In the genomic region with DNA sequence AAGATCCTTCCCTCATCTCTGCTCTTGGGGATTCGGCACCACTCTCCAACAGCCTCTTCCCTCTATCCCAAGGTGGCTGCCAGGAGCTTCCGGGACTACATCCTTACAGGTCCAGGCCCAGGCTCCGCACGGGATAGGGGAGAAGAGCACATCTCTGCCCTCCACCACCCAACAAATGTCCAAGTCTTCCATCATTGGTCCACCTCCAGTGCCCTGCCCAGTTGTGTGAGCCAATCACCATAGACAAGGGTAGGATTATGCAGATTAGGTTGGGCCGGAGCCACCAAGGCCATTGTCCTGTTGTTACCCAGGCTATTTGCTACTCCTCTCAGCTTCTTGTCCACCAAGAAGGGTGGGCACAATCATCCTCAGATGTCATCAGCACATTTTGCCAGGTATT, we compare ENCODE assay signal across 29 cellular contexts. TPM values are rescaled to one million over a fixed set of nuclear protein-coding genes. Genes with fewer than 3 reads are reported as not detected.
DNase-seq lines count a peak whose midpoint lies in the region; ATAC-seq, FAIRE-seq and TF ChIP-seq lines count a peak whose summit lies in the region.
"Had no signal": no experiment of that assay in that cellular context is flagged by ENCODE, and none has a peak within 500 bp of the region (broad histone marks: within the 10 kb centered on the region; RNA-seq: fewer than 3 reads in every experiment).

No MANE protein-coding gene starts in this region.

- H3K36me3 Mint-ChIP-seq in GM23338 (ENCODE audit: low read depth) (no peaks in the 10 kb centered on the region), nephron (ENCODE audit: low read depth) (no peaks in the 10 kb centered on the region), chondrocyte (ENCODE audit: low read depth) (no peaks in the 10 kb centered on the region)
- H3K36me3 Mint-ChIP-seq: CD4-positive, CD25-positive, alpha-beta regulatory T cell; mesothelial cell of epicardium; naive thymus-derived CD4-positive, alpha-beta T cell; stimulated activated effector memory CD8-positive, alpha-beta T cell treated with anti-CD3 and anti-CD28 coated beads, Interleukin-12 subunit alpha, Interleukin-12 subunit beta, amount 100 ng/mL, for 72 hours; type B pancreatic cell had no signal

- no peaks in the 10 kb centered on the region for H3K79me2 ChIP-seq in GM23338 (replicated peaks; ENCODE audit: insufficient read depth)
- H3K79me2 ChIP-seq in K562 (ENCODE audit: control insufficient read depth, insufficient read depth, low read length): no peaks in the 10 kb centered on the region

- H3K27me3 Mint-ChIP-seq in GM23338 (ENCODE audit: insufficient read depth, low read depth, poor library complexity): peaks cover 23% of the 10 kb centered on the region
- H3K27me3 Mint-ChIP-seq in nephron (ENCODE audit: low read depth): peaks cover 92% of the 10 kb centered on the region
- peaks cover 66% of the 10 kb centered on the region for H3K27me3 Mint-ChIP-seq in chondrocyte (ENCODE audit: low read depth)

- H2AFZ ChIP-seq in GM23338 (no peak overlapping the region), K562 (ENCODE audit: low read depth, low read length) (no peak overlapping the region)

- H3K4me2 ChIP-seq in GM23338 (no peak overlapping the region), K562 (ENCODE audit: insufficient read depth, low read length) (no peak overlapping the region)
- H3K4me2 ChIP-seq: A549 had no signal

- WGBS in K562 (ENCODE audit: insufficient coverage, low coverage, missing lambda C conversion rate): 11% methylated on average over 5 of the region's 5 CpGs

- H3K4me1 Mint-ChIP-seq in GM23338 (peaks cover 40% of the 10 kb centered on the region), nephron (peaks cover 4% of the 10 kb centered on the region), chondrocyte (ENCODE audit: low read depth) (peaks cover 8% of the 10 kb centered on the region)

- H4K20me1 ChIP-seq in GM23338 (replicated peaks; ENCODE audit: insufficient read depth) (no peaks in the 10 kb centered on the region; the same call in 1 of the 2 replicates), K562 (replicated peaks; ENCODE audit: control insufficient read depth, insufficient read depth, low read length) (peaks cover 13% of the 10 kb centered on the region; the same call in 1 of the 2 replicates)

- H3K9ac ChIP-seq in K562 (ENCODE audit: insufficient read depth in 1 of 2, low read depth in 2 of 2, low read length in 2 of 2): no peak overlapping the region

- H3K27ac ChIP-seq in GM23338 (ENCODE audit: low read depth): no peak overlapping the region
- H3K27ac ChIP-seq in K562 (ENCODE audit: extremely low read depth, low read depth, low read length): no peak overlapping the region
- H3K27ac ChIP-seq: A549, ascending aorta, ovary, SJSA1 had no signal

- H3K27ac Mint-ChIP-seq in GM23338 (no peak overlapping the region), nephron (no peak overlapping the region), chondrocyte (ENCODE audit: unreplicated experiment) (no peak overlapping the region)
- H3K27ac Mint-ChIP-seq: activated B cell treated with CpG ODN at 0.5 μM for 24 hours; CD4-positive, CD25-positive, alpha-beta regulatory T cell; mesothelial cell of epicardium; stimulated activated effector memory CD8-positive, alpha-beta T cell treated with anti-CD3 and anti-CD28 coated beads, Interleukin-12 subunit alpha, Interleukin-12 subunit beta, amount 100 ng/mL, for 72 hours; type B pancreatic cell had no signal

- peaks cover 6% of the 10 kb centered on the region; the same call in 1 of the 2 replicates for H3K27me3 ChIP-seq in GM23338 (ENCODE audit: insufficient read depth)
- peaks cover 45 to 88% of the 10 kb centered on the region in 2 experiments for H3K27me3 ChIP-seq in K562 (ENCODE audit: control insufficient read depth in 2 of 2, insufficient read depth in 2 of 2, low read length in 2 of 2)
- H3K27me3 ChIP-seq: ovary had no signal

- CTCF ChIA-PET in K562 (lab: Yijun Ruan, JAX; ENCODE audit: low intra/inter-chr PET ratio): no interaction called here

- H3K9me3 Mint-ChIP-seq in GM23338: no peaks in the 10 kb centered on the region
- no peaks in the 10 kb centered on the region for H3K9me3 Mint-ChIP-seq in nephron
- H3K9me3 Mint-ChIP-seq in chondrocyte (ENCODE audit: low read depth): no peaks in the 10 kb centered on the region
- H3K9me3 Mint-ChIP-seq: activated B cell treated with CpG ODN at 0.5 μM for 24 hours; effector memory CD8-positive, alpha-beta T cell; mesothelial cell of epicardium; stimulated activated effector memory CD8-positive, alpha-beta T cell treated with anti-CD3 and anti-CD28 coated beads, Interleukin-12 subunit alpha, Interleukin-12 subunit beta, amount 100 ng/mL, for 72 hours; type B pancreatic cell had no signal

- FAIRE-seq in K562 (lab: Jason Lieb, UNC): peak; percentile 63
- FAIRE-seq: A549, keratinocyte had no signal

- H3F3A ChIP-seq in GM23338 (replicated peaks; ENCODE audit: low read depth): no peaks in the 10 kb centered on the region

- no peaks in the 10 kb centered on the region for H3K9me2 ChIP-seq in GM23338 (ENCODE audit: insufficient read depth)

- intact Hi-C loops in K562 (cut with micrococcal nuclease): loop anchor here (5.0 kb wide), 1 partner anchor 278 kb away; no protein-coding TSS in a partner anchor

- no peak for TF ChIP-seq RAD21 in K562 (CRISPR knock-in tag; conservative IDR thresholded peaks at IDR 0.05 in 1 of 2, IDR thresholded peaks at IDR 0.05 in 1 of 2)

- H3K4me1 ChIP-seq in GM23338 (ENCODE audit: insufficient read depth) (peaks cover 10% of the 10 kb centered on the region), K562 (replicated peaks in 1 of 2; ENCODE audit: control insufficient read depth in 2 of 2, insufficient read depth in 2 of 2, low read length in 2 of 2) (peaks cover 0 to 28% of the 10 kb centered on the region in 2 experiments; a peak in 2 of 5 replicates)
- H3K4me1 ChIP-seq: ascending aorta had no signal

- ATAC-seq in GM23338 (peak; percentile 2; the same call in 2 of the 3 replicates), K562 (peak; percentile 85)
- ATAC-seq: A549; naive thymus-derived CD4-positive, alpha-beta T cell; stimulated activated effector memory CD8-positive, alpha-beta T cell treated with anti-CD3 and anti-CD28 coated beads, Interleukin-12 subunit alpha, Interleukin-12 subunit beta, amount 100 ng/mL, for 72 hours had no signal

- POLR2A ChIA-PET in K562 (lab: Yijun Ruan, JAX): no interaction called here

- no peak for TF ChIP-seq POLR2A in K562 (conservative IDR thresholded peaks at IDR 0.05)

- in situ Hi-C loops in K562 (cut with MboI): no loop called here
- in situ Hi-C loops in KBM-7 (cut with MboI; ENCODE audit: low pct_unique_long_range_greater_than_20kb, low sequenced_read_pairs): no loop called here

- DNase-seq in NCI-H82 (lab: John Stamatoyannopoulos, UW) (peak; percentile 51), NCI-H82 treated with DMSO at 0.1 percent for 48 hours (lab: John Stamatoyannopoulos, UW; ENCODE audit: unreplicated experiment) (no peak), GM23338 (ENCODE audit: low spot score) (peak; percentile 32), K562 (ENCODE audit: extremely low read depth in 1 of 4, low spot score in 3 of 4) (peak; percentile 25 to 71 (median 68)), KBM-7 (no peak), chondrocyte (ENCODE audit: low spot score) (no peak), GM03348 (ENCODE audit: low spot score) (no peak)
- DNase-seq: activated B cell treated with CpG ODN at 0.5 μM for 24 hours; activated CD4-positive, alpha-beta T cell treated with anti-CD3 and anti-CD28 coated beads, Interleukin-2, amount 50 U/mL, for 1 hour; activated effector memory CD4-positive, alpha-beta T cell treated with Interleukin-2 at 50 U/mL for 16 hours; activated T-cell treated with anti-CD3 and anti-CD28 coated beads, Interleukin-2, amount 50 U/mL, for 1 hour; CD4-positive, CD25-positive, alpha-beta regulatory T cell; cortex of kidney; effector memory CD8-positive, alpha-beta T cell; naive thymus-derived CD4-positive, alpha-beta T cell; NCI-H1048; NCI-H446 treated with DMSO at 0.1 percent for 48 hours; NCI-H774; ovary; T1000 had no signal

- H3K36me3 ChIP-seq in GM23338 (ENCODE audit: insufficient read depth) (no peaks in the 10 kb centered on the region), K562 (ENCODE audit: control insufficient read depth, insufficient read depth, low read length) (no peaks in the 10 kb centered on the region)
- H3K36me3 ChIP-seq: ascending aorta, ovary, SJSA1 had no signal

- H3K9me3 ChIP-seq in K562 (replicated peaks; ENCODE audit: control insufficient read depth, insufficient read depth, low read depth, low read length): no peaks in the 10 kb centered on the region
- H3K9me3 ChIP-seq: A549, ascending aorta, ovary, SJSA1 had no signal

- no peaks in the 10 kb centered on the region for H3K9me1 ChIP-seq in K562 (ENCODE audit: control insufficient read depth, insufficient read depth, low read length)

- H3K4me3 ChIP-seq in GM23338: no peak overlapping the region
- H3K4me3 ChIP-seq in K562: no peak overlapping the region
- H3K4me3 ChIP-seq: A549, ascending aorta, ovary, SJSA1 had no signal

- no TSS peak for BruUV-seq in K562 (replicated peaks; lab: Mats Ljungman, UMichigan)

- H3K4me3 Mint-ChIP-seq in GM23338 (no peak overlapping the region), nephron (peak overlapping the region in 2 of 3 experiments; percentile 40 to 46), chondrocyte (ENCODE audit: unreplicated experiment) (no peak overlapping the region)
- H3K4me3 Mint-ChIP-seq: activated B cell treated with CpG ODN at 0.5 μM for 24 hours had no signal

- TF ChIP-seq CTCF in GM23338 (conservative IDR thresholded peaks at IDR 0.05; ENCODE audit: low read depth in 2 of 2) (no peak), K562 (IDR thresholded peaks at IDR 0.05 in 2 of 3, conservative IDR thresholded peaks at IDR 0.05 in 1 of 3; ENCODE audit: insufficient read depth in 2 of 3, low read depth in 1 of 3, low read length in 3 of 3) (no peak), nephron (IDR thresholded peaks at IDR 0.05; ENCODE audit: unreplicated experiment in 3 of 3) (no peak), chondrocyte (IDR thresholded peaks at IDR 0.05) (no peak)

- no peak for TF ChIP-seq EP300 in K562 (IDR thresholded peaks at IDR 0.05; ENCODE audit: low read length)

RNA-seq across cellular contexts. Expression of gene UNC5A, which starts 9.1 kb away (rescaled TPM):
- total RNA-seq in GM23338 (2014; rRNA removed; shearing (Covaris generic)): 3.9 and 7.3 TPM in 2 replicates
- polyA plus RNA-seq in GM23338 (2016; fragmentation: Nextera tagmentation; extraction: Ambion mirVana) (0.92 and 1.1 TPM in 2 replicates), K562 (2011; rRNA removed) (not detected in 2 replicates), K562 (2014; fragmentation: Illumina TruSeq; extraction: Trizol) (not detected in 2 replicates), K562 (2014; fragmentation: Nextera tagmentation; extraction: Ambion mirVana) (not detected), K562 (2014; rRNA removed) (not detected in 2 replicates)
- total RNA-seq in K562 (2011; cell fraction: chromatin; rRNA removed; ENCODE audit: low replicate concordance): not detected in 2 replicates
- total RNA-seq in K562 (2011; cell fraction: nucleolus; rRNA removed): not detected in 2 replicates
- total RNA-seq in K562 (2011; cell fraction: nucleoplasm; rRNA removed): not detected in 2 replicates
- total RNA-seq in K562 (2014; rRNA removed) (not detected in 2 replicates), K562 (2014; rRNA removed; fragmentation: Illumina TruSeq; extraction: Trizol) (not detected in 2 replicates), K562 (2015; rRNA removed; fragmentation: Illumina TruSeq; extraction: Trizol) (not detected in 2 replicates), K562 (2021) (not detected in 2 replicates), chondrocyte (0.15 to 0.18 TPM (median 0.17 TPM) in 3 replicates)
- 0.03 TPM in 1 of 2 replicates, not detected in the other for polyA plus RNA-seq in K562 (2011; cell fraction: cytosol; rRNA removed)
- polyA plus RNA-seq in K562 (2011; cell fraction: nucleus; rRNA removed): not detected in 2 replicates
- 0.06 TPM in 1 of 2 replicates, not detected in the other for polyA plus RNA-seq in K562 (2012)
- polyA minus RNA-seq in K562 (2011; rRNA and poly(A)+ RNA removed): not detected in 2 replicates
- polyA minus RNA-seq in K562 (2011; cell fraction: cytosol; rRNA and poly(A)+ RNA removed): not detected in 2 replicates
- polyA minus RNA-seq in K562 (2011; cell fraction: nucleus; rRNA and poly(A)+ RNA removed): not detected in 2 replicates
- total RNA-seq: activated B cell treated with CpG ODN at 0.5 μM for 24 hours; ascending aorta; CD4-positive, CD25-positive, alpha-beta regulatory T cell; mesothelial cell of epicardium; naive thymus-derived CD4-positive, alpha-beta T cell; RPMI7951; SJSA1 had no signal
- polyA plus RNA-seq: CD4-positive, CD25-positive, alpha-beta regulatory T cell; keratinocyte; naive thymus-derived CD4-positive, alpha-beta T cell had no signal

Comparison
In these comparisons a context has a peak if more than half of its experiments do, and no peak if none do; other contexts are left out.
1. DNase-seq: peak in NCI-H82 (single experiment), GM23338 (single experiment) and K562 (4 of 4); none in NCI-H82 treated with DMSO at 0.1 percent for 48 hours (single experiment), KBM-7 (single experiment), chondrocyte (single experiment) and GM03348 (single experiment).
2. H3K4me3 Mint-ChIP-seq: peak in nephron (2 of 3); none in GM23338 (single experiment) and chondrocyte (single experiment).